In genomic region chr17:29393451-29393850, GRCh38 we compare ENCODE assay signal across 10 cellular contexts. TPM values are rescaled to one million over a fixed set of nuclear protein-coding genes. Genes with fewer than 3 reads are reported as not detected.
DNase-seq lines count a peak whose midpoint lies in the region; ATAC-seq, FAIRE-seq and TF ChIP-seq lines count a peak whose summit lies in the region.
"Had no signal": no experiment of that assay in that cellular context is flagged by ENCODE, and none has a peak within 500 bp of the region (broad histone marks: within the 10 kb centered on the region; RNA-seq: fewer than 3 reads in every experiment).

No MANE protein-coding gene starts in this region.

- peak overlapping the region; percentile 13 for H3K27ac ChIP-seq in keratinocyte (ENCODE audit: control insufficient read depth, insufficient read depth, low read length)

- H2AFZ ChIP-seq in keratinocyte (ENCODE audit: control insufficient read depth, low read length): no peak overlapping the region

- H3K27ac Mint-ChIP-seq in stimulated activated naive CD8-positive, alpha-beta T cell treated with anti-CD3 and anti-CD28 coated beads, Interleukin-15, Interleukin-2, amounts not matched to agents 100 ng/mL and 50 ng/mL, for 24 hours: no peak overlapping the region
- peak overlapping the region; percentile 71 for H3K27ac Mint-ChIP-seq in activated T-helper 2 cell treated with anti-CD3 and anti-CD28 coated beads, Interferon-gamma antibody, Interleukin-2, Interleukin-4, amounts not matched to agents 10 μg/mL and 5 μg/mL and 100 μg/mL, durations not matched to agents 14 hours and 24 hours and 36 hours

- peaks cover 75% of the 10 kb centered on the region for H3K79me2 ChIP-seq in keratinocyte (ENCODE audit: control insufficient read depth, insufficient read depth, low read length)

- TF ChIP-seq POLR2A in lower leg skin (IDR thresholded peaks at IDR 0.05): no peak

- H3K36me3 Mint-ChIP-seq in stimulated activated naive CD8-positive, alpha-beta T cell treated with anti-CD3 and anti-CD28 coated beads, Interleukin-15, Interleukin-2, amounts not matched to agents 100 ng/mL and 50 ng/mL, for 24 hours (ENCODE audit: low read depth): peaks cover 18% of the 10 kb centered on the region
- peaks cover 27% of the 10 kb centered on the region for H3K36me3 Mint-ChIP-seq in activated T-helper 2 cell treated with anti-CD3 and anti-CD28 coated beads, Interferon-gamma antibody, Interleukin-2, Interleukin-4, amounts not matched to agents 10 μg/mL and 5 μg/mL and 100 μg/mL, durations not matched to agents 14 hours and 24 hours and 36 hours (ENCODE audit: low read depth)

- peak overlapping the region in 1 of 3 experiments; percentile 33 for H3K4me3 ChIP-seq in keratinocyte (ENCODE audit: control insufficient read depth in 2 of 3, extremely low read depth in 1 of 3, insufficient read depth in 2 of 3, low read depth in 1 of 3, low read length in 3 of 3)
- no peak overlapping the region for H3K4me3 ChIP-seq in lower leg skin (ENCODE audit: low read depth, poor library complexity, severe bottlenecking)

- H3K9ac ChIP-seq in keratinocyte (ENCODE audit: control insufficient read depth, extremely low read depth, insufficient read depth, low read length): no peak overlapping the region

- ATAC-seq in stimulated activated naive CD8-positive, alpha-beta T cell treated with anti-CD3 and anti-CD28 coated beads, Interleukin-15, Interleukin-2, amounts not matched to agents 100 U/mL and 50 U/mL, for 24 hours: no peak
- ATAC-seq in HG02588 (IDR thresholded peaks at IDR 0.05; ENCODE audit: unreplicated experiment): no peak
- ATAC-seq in HG02970 (IDR thresholded peaks at IDR 0.05; ENCODE audit: low FRiP score, unreplicated experiment): no peak
- ATAC-seq in HG03460 (IDR thresholded peaks at IDR 0.05; ENCODE audit: unreplicated experiment): no peak

- H3K36me3 ChIP-seq in keratinocyte (ENCODE audit: control insufficient read depth in 2 of 2, extremely low read depth in 1 of 2, insufficient read depth in 2 of 2, low read length in 2 of 2): peaks cover 0 to 1% of the 10 kb centered on the region in 2 experiments

- intact Hi-C loops in activated T-helper 2 cell treated with anti-CD3 and anti-CD28 coated beads, Interferon-gamma antibody, Interleukin-2, Interleukin-4, amounts not matched to agents 10 μg/mL and 5 μg/mL and 100 μg/mL, durations not matched to agents 14 hours and 24 hours and 36 hours (cut with micrococcal nuclease): loop anchor here (5.0 kb wide), 2 partner anchors 101 to 174 kb away; partner anchors contain the start of genes ABHD15, NUFIP2 and TP53I13
- intact Hi-C loops in lower leg skin (cut with DNase I; ENCODE audit: low total_unique reads): no loop called here

- peaks cover 24% of the 10 kb centered on the region for H3K4me1 ChIP-seq in keratinocyte (ENCODE audit: control insufficient read depth, extremely low read depth, insufficient read depth, low read length)

- H3K4me2 ChIP-seq in keratinocyte (ENCODE audit: control insufficient read depth, extremely low read depth, insufficient read depth, low read depth, low read length): peak overlapping the region; percentile 85

- H3K27me3 Mint-ChIP-seq in stimulated activated naive CD8-positive, alpha-beta T cell treated with anti-CD3 and anti-CD28 coated beads, Interleukin-15, Interleukin-2, amounts not matched to agents 100 ng/mL and 50 ng/mL, for 24 hours: no peaks in the 10 kb centered on the region
- no peaks in the 10 kb centered on the region for H3K27me3 Mint-ChIP-seq in activated T-helper 2 cell treated with anti-CD3 and anti-CD28 coated beads, Interferon-gamma antibody, Interleukin-2, Interleukin-4, amounts not matched to agents 10 μg/mL and 5 μg/mL and 100 μg/mL, durations not matched to agents 14 hours and 24 hours and 36 hours (ENCODE audit: low read depth)

- no peaks in the 10 kb centered on the region for H3K9me3 ChIP-seq in keratinocyte (ENCODE audit: control insufficient read depth, low read depth, low read length)

- H3K4me1 Mint-ChIP-seq in stimulated activated naive CD8-positive, alpha-beta T cell treated with anti-CD3 and anti-CD28 coated beads, Interleukin-15, Interleukin-2, amounts not matched to agents 100 ng/mL and 50 ng/mL, for 24 hours (ENCODE audit: low read depth): peaks cover 46% of the 10 kb centered on the region
- peaks cover 28% of the 10 kb centered on the region for H3K4me1 Mint-ChIP-seq in activated T-helper 2 cell treated with anti-CD3 and anti-CD28 coated beads, Interferon-gamma antibody, Interleukin-2, Interleukin-4, amounts not matched to agents 10 μg/mL and 5 μg/mL and 100 μg/mL, durations not matched to agents 14 hours and 24 hours and 36 hours (ENCODE audit: low read depth)

- no peak for FAIRE-seq in keratinocyte (lab: Jason Lieb, UNC)

- no peaks in the 10 kb centered on the region for H3K9me1 ChIP-seq in keratinocyte (ENCODE audit: control insufficient read depth, extremely low read depth, insufficient read depth, low read length)

- dilution Hi-C loops in keratinocyte (cut with MboI; ENCODE audit: extremely low pct_ligation_motif_present, low sequenced_read_pairs): no loop called here

- H3K27me3 ChIP-seq in keratinocyte (ENCODE audit: control insufficient read depth, extremely low read depth, insufficient read depth, low read length): no peaks in the 10 kb centered on the region

- DNase-seq in stimulated activated naive CD8-positive, alpha-beta T cell treated with anti-CD3 and anti-CD28 coated beads, Interleukin-15, Interleukin-2, amounts not matched to agents 100 U/mL and 50 U/mL, for 24 hours: no peak
- no peak for DNase-seq in activated T-helper 2 cell treated with anti-CD3 and anti-CD28 coated beads, Interferon-gamma antibody, Interleukin-2, Interleukin-4, amounts not matched to agents 10 μg/mL and 5 μg/mL and 100 μg/mL, durations not matched to agents 14 hours and 24 hours and 36 hours (ENCODE audit: low spot score)
- no peak for DNase-seq in keratinocyte (ENCODE audit: low read depth, low spot score)
- DNase-seq in lower leg skin (ENCODE audit: low spot score in 2 of 2): no peak
- DNase-seq: activated CD4-positive, alpha-beta T cell treated with anti-CD3 and anti-CD28 coated beads, Interleukin-2, amount 50 U/mL, for 4 hours; NCI-H510A had no signal

- peak overlapping the region; percentile 17 for H3K4me3 Mint-ChIP-seq in stimulated activated naive CD8-positive, alpha-beta T cell treated with anti-CD3 and anti-CD28 coated beads, Interleukin-15, Interleukin-2, amounts not matched to agents 100 ng/mL and 50 ng/mL, for 24 hours
- H3K4me3 Mint-ChIP-seq in activated T-helper 2 cell treated with anti-CD3 and anti-CD28 coated beads, Interferon-gamma antibody, Interleukin-2, Interleukin-4, amounts not matched to agents 10 μg/mL and 5 μg/mL and 100 μg/mL, durations not matched to agents 14 hours and 24 hours and 36 hours (ENCODE audit: low read depth): no peak overlapping the region

- H4K20me1 ChIP-seq in keratinocyte (ENCODE audit: control insufficient read depth, extremely low read depth, insufficient read depth, low read length): peaks cover 6% of the 10 kb centered on the region

- H3K9me3 Mint-ChIP-seq in stimulated activated naive CD8-positive, alpha-beta T cell treated with anti-CD3 and anti-CD28 coated beads, Interleukin-15, Interleukin-2, amounts not matched to agents 100 ng/mL and 50 ng/mL, for 24 hours: no peaks in the 10 kb centered on the region
- H3K9me3 Mint-ChIP-seq in activated T-helper 2 cell treated with anti-CD3 and anti-CD28 coated beads, Interferon-gamma antibody, Interleukin-2, Interleukin-4, amounts not matched to agents 10 μg/mL and 5 μg/mL and 100 μg/mL, durations not matched to agents 14 hours and 24 hours and 36 hours: no peaks in the 10 kb centered on the region

- TF ChIP-seq CTCF in keratinocyte (optimal IDR thresholded peaks at IDR 0.05 in 1 of 3, IDR thresholded peaks at IDR 0.05 in 1 of 3, conservative IDR thresholded peaks at IDR 0.05 in 1 of 3; ENCODE audit: extremely low read depth in 1 of 3, insufficient read depth in 2 of 3, low read length in 3 of 3) (no peak), lower leg skin (IDR thresholded peaks at IDR 0.05) (no peak)

RNA-seq across cellular contexts. Expression of gene TAOK1, which starts 3.3 kb away (rescaled TPM):
- 41.9 and 47.9 TPM in 2 replicates for total RNA-seq in activated T-helper 2 cell treated with anti-CD3 and anti-CD28 coated beads, Interferon-gamma antibody, Interleukin-2, Interleukin-4, amounts not matched to agents 10 μg/mL and 5 μg/mL and 100 μg/mL, durations not matched to agents 14 hours and 24 hours and 36 hours
- polyA plus RNA-seq in keratinocyte: 17.8 to 26.7 TPM (median 19.4 TPM) in 3 replicates
- 55.6 TPM for polyA plus RNA-seq in keratinocyte (2011; ENCODE audit: low read depth)
- 12.0 and 21.3 TPM in 2 replicates for polyA plus RNA-seq in keratinocyte (2011; cell fraction: cytosol; rRNA removed)
- polyA plus RNA-seq in keratinocyte (2011; cell fraction: nucleus; rRNA removed): 26.7 and 33.4 TPM in 2 replicates
- polyA plus RNA-seq in keratinocyte (2012; ENCODE audit: low replicate concordance): 15.1 and 20.0 TPM in 2 replicates
- polyA minus RNA-seq in keratinocyte: 25.2 to 92.6 TPM (median 47.6 TPM) in 3 replicates
- polyA minus RNA-seq in keratinocyte (2011; cell fraction: cytosol; rRNA and poly(A)+ RNA removed): 36.8 TPM
- polyA minus RNA-seq in keratinocyte (2011; cell fraction: nucleus; rRNA and poly(A)+ RNA removed): 44.7 and 107 TPM in 2 replicates
- total RNA-seq in lower leg skin: 10 to 100 TPM; 54.7 to 71.8 (median 64.9) TPM
